ENCODE assay signal across 24 cellular contexts in genomic region chr9:131884222-131884621, GRCh38.
"Had no signal": no experiment of that assay in that cellular context is flagged by ENCODE, and none has a peak within 500 bp of the region (broad histone marks: within the 10 kb centered on the region; RNA-seq: fewer than 3 reads in every experiment).

No MANE protein-coding gene starts in this region.

- H3K27ac Mint-ChIP-seq: dendritic cell treated with granulocyte-macrophage colony-stimulating factor and Interleukin-4, amounts not matched to agents 40 ng/mL and 50 ng/mL, for 4 days; memory B cell; mesothelial cell of epicardium; naive thymus-derived CD4-positive, alpha-beta T cell; nephron; neural progenitor cell; stimulated activated naive B cell treated with anti-CD40 and anti-IgM and Interleukin-4, amounts not matched to agents 10 μg/mL and 1 μg/mL and 100 μg/mL, for 72 hours; stimulated activated naive CD8-positive, alpha-beta T cell treated with anti-CD3 and anti-CD28 coated beads, Interleukin-15, Interleukin-2, amounts not matched to agents 100 ng/mL and 50 ng/mL, for 24 hours; type B pancreatic cell had no signal

- H3K36me3 ChIP-seq: colonic mucosa, neural progenitor cell had no signal

- H3K27ac ChIP-seq: colonic mucosa, esophagus muscularis mucosa, foreskin keratinocyte, neural progenitor cell, parathyroid adenoma, psoas muscle, skin epidermis, suprapubic skin had no signal

- H3K9me3 Mint-ChIP-seq: central memory CD8-positive, alpha-beta T cell; dendritic cell treated with granulocyte-macrophage colony-stimulating factor and Interleukin-4, amounts not matched to agents 40 ng/mL and 50 ng/mL, for 4 days; memory B cell; mesothelial cell of epicardium; naive thymus-derived CD4-positive, alpha-beta T cell; nephron; neural progenitor cell; stimulated activated naive B cell treated with anti-CD40 and anti-IgM and Interleukin-4, amounts not matched to agents 10 μg/mL and 1 μg/mL and 100 μg/mL, for 72 hours; stimulated activated naive CD8-positive, alpha-beta T cell treated with anti-CD3 and anti-CD28 coated beads, Interleukin-15, Interleukin-2, amounts not matched to agents 100 ng/mL and 50 ng/mL, for 24 hours; type B pancreatic cell had no signal

- H3K4me3 ChIP-seq: colonic mucosa, esophagus muscularis mucosa, lung, neural progenitor cell, psoas muscle, skin epidermis, suprapubic skin had no signal

- H3K27me3 ChIP-seq: colonic mucosa, esophagus muscularis mucosa, foreskin keratinocyte, neural progenitor cell, suprapubic skin had no signal

- H3K4me1 ChIP-seq: colonic mucosa, foreskin keratinocyte, parathyroid adenoma, psoas muscle, suprapubic skin had no signal

- H3K4me3 Mint-ChIP-seq: central memory CD8-positive, alpha-beta T cell; dendritic cell treated with granulocyte-macrophage colony-stimulating factor and Interleukin-4, amounts not matched to agents 40 ng/mL and 50 ng/mL, for 4 days; memory B cell; mesothelial cell of epicardium; naive thymus-derived CD4-positive, alpha-beta T cell; nephron; neural progenitor cell; stimulated activated naive B cell treated with anti-CD40 and anti-IgM and Interleukin-4, amounts not matched to agents 10 μg/mL and 1 μg/mL and 100 μg/mL, for 72 hours; stimulated activated naive CD8-positive, alpha-beta T cell treated with anti-CD3 and anti-CD28 coated beads, Interleukin-15, Interleukin-2, amounts not matched to agents 100 ng/mL and 50 ng/mL, for 24 hours; type B pancreatic cell had no signal

- DNase-seq: colonic mucosa; effector memory CD4-positive, alpha-beta T cell; foreskin keratinocyte; head of caudate nucleus; left ventricle myocardium superior; naive thymus-derived CD4-positive, alpha-beta T cell; psoas muscle; right cardiac atrium; stimulated activated CD4-positive, alpha-beta T cell treated with anti-CD3 and anti-CD28 coated beads, Interleukin-15, amount 100 ng/mL, for 24 hours; stimulated activated CD4-positive, alpha-beta T cell treated with anti-CD3 and anti-CD28 coated beads, Interleukin-2, amount 100 ng/mL, for 48 hours; stimulated activated naive B cell treated with anti-CD40 and anti-IgM and Interleukin-4, amounts not matched to agents 10 μg/mL and 1 μg/mL and 100 μg/mL, for 72 hours had no signal

- ATAC-seq: foreskin keratinocyte; left ventricle myocardium superior; naive thymus-derived CD4-positive, alpha-beta T cell; psoas muscle; stimulated activated naive B cell treated with anti-CD40 and anti-IgM and Interleukin-4, amounts not matched to agents 10 μg/mL and 1 μg/mL and 100 μg/mL, for 72 hours had no signal

- H3K9me3 ChIP-seq: colonic mucosa, esophagus muscularis mucosa, psoas muscle, suprapubic skin had no signal

- H3K27me3 Mint-ChIP-seq: central memory CD8-positive, alpha-beta T cell; dendritic cell treated with granulocyte-macrophage colony-stimulating factor and Interleukin-4, amounts not matched to agents 40 ng/mL and 50 ng/mL, for 4 days; memory B cell; naive thymus-derived CD4-positive, alpha-beta T cell; stimulated activated naive B cell treated with anti-CD40 and anti-IgM and Interleukin-4, amounts not matched to agents 10 μg/mL and 1 μg/mL and 100 μg/mL, for 72 hours; stimulated activated naive CD8-positive, alpha-beta T cell treated with anti-CD3 and anti-CD28 coated beads, Interleukin-15, Interleukin-2, amounts not matched to agents 100 ng/mL and 50 ng/mL, for 24 hours; type B pancreatic cell had no signal

- H3K36me3 Mint-ChIP-seq: mesothelial cell of epicardium, neural progenitor cell, type B pancreatic cell had no signal
